21 cellular contexts compared by ENCODE assay signal in the genomic region with DNA sequence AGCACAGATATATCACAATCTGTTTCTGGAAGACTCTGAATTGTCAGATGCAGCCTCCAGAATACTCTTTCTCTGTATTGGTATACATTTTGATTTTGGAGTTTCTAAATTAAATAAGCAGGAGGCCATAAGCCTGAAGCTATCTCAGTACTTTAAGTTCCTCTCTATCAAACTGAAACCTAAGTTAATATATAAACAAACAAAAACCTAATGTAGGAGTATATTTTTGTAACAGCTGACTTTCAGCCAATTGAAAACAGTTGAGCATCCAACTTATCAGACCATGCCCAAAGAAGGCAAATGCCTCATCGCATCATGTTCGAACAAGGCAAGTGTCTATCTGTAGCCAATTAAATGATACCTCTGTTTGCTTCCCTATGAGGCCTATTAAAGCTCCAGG.
"Had no signal": no experiment of that assay in that cellular context is flagged by ENCODE, and none has a peak within 500 bp of the region (broad histone marks: within the 10 kb centered on the region; RNA-seq: fewer than 3 reads in every experiment).

No MANE protein-coding gene starts in this region.

- DNase-seq: activated B cell treated with CpG ODN at 0.5 μM for 24 hours; activated CD4-positive, alpha-beta T cell treated with anti-CD3 and anti-CD28 coated beads for 1 hour; activated CD4-positive, alpha-beta T cell treated with anti-CD3 and anti-CD28 coated beads, Interleukin-2, amount 10 ng/mL, durations not matched to agents 24 days and 14 days; activated CD4-positive, alpha-beta T cell treated with anti-CD3 and anti-CD28 coated beads, Interleukin-2, amount 50 U/mL, for 48 hours; activated CD8-positive, alpha-beta memory T cell treated with anti-CD3 and anti-CD28 coated beads, Interleukin-2, amount 10 ng/mL, durations not matched to agents 7 days and 5 days; activated effector memory CD4-positive, alpha-beta T cell treated with Interleukin-2 at 50 U/mL for 16 hours; activated naive CD4-positive, alpha-beta T cell; activated T-cell treated with anti-CD3 and anti-CD28 coated beads, Interleukin-2, amount 50 U/mL, for 24 hours; aorta; central memory CD4-positive, alpha-beta T cell; NCI-H1048; NCI-H146; NCI-H187 treated with DMSO at 0.1 percent for 48 hours; NCI-H2081 treated with DMSO at 0.1 percent for 48 hours; NCI-H2171 treated with DMSO at 0.1 percent for 48 hours; NCI-H345; NCI-H510A; NCI-H526 treated with DMSO at 0.1 percent for 48 hours; SHP77; T-helper 17 cell; T-helper 9 cell had no signal

- ATAC-seq: activated CD8-positive, alpha-beta memory T cell treated with anti-CD3 and anti-CD28 coated beads, Interleukin-2, amount 10 ng/mL, durations not matched to agents 7 days and 5 days; T-helper 17 cell had no signal
